30 cellular contexts compared by ENCODE assay signal in genomic region chr3:116767726-116768125, GRCh38. TPM values are rescaled to one million over a fixed set of nuclear protein-coding genes. Genes with fewer than 3 reads are reported as not detected.
"Had no signal": no experiment of that assay in that cellular context is flagged by ENCODE, and none has a peak within 500 bp of the region (broad histone marks: within the 10 kb centered on the region; RNA-seq: fewer than 3 reads in every experiment).

No MANE protein-coding gene starts in this region.

- H3K36me3 ChIP-seq: stomach, suprapubic skin, thoracic aorta, thyroid gland, tibial artery, tibial nerve, transverse colon, upper lobe of left lung, upper lobe of right lung, uterus, vagina had no signal

- H3K27ac ChIP-seq: stomach, suprapubic skin, testis, thoracic aorta, thyroid gland, tibial artery, tibial nerve, transverse colon, upper lobe of left lung, upper lobe of right lung, uterus, vagina had no signal

- ATAC-seq: stimulated activated effector memory CD8-positive, alpha-beta T cell treated with anti-CD3 and anti-CD28 coated beads, Interleukin-12 subunit alpha, Interleukin-12 subunit beta, amount 100 ng/mL, for 72 hours; stimulated activated memory B cell treated with anti-CD40 and anti-IgM and Interleukin-4, amounts not matched to agents 10 μg/mL and 1 μg/mL and 100 μg/mL, for 72 hours; stimulated activated naive B cell treated with anti-CD40 and anti-IgM and Interleukin-4, amounts not matched to agents 10 μg/mL and 1 μg/mL and 100 μg/mL, for 72 hours; stimulated activated naive CD8-positive, alpha-beta T cell treated with anti-CD3 and anti-CD28 coated beads, Interleukin-15, amount 100 ng/mL, for 72 hours; stimulated activated naive CD8-positive, alpha-beta T cell treated with anti-CD3 and anti-CD28 coated beads, Interleukin-15, Interleukin-2, amounts not matched to agents 100 U/mL and 50 U/mL, for 24 hours; upper lobe of right lung had no signal

- H3K4me3 ChIP-seq: stomach, suprapubic skin, testis, thoracic aorta, thyroid gland, tibial artery, tibial nerve, transverse colon, upper lobe of left lung, upper lobe of right lung, uterus, vagina had no signal

- H3K27me3 ChIP-seq: stomach, suprapubic skin, testis, thyroid gland, tibial artery, tibial nerve, transverse colon, upper lobe of left lung, upper lobe of right lung, uterus, vagina had no signal

- DNase-seq: stimulated activated CD4-positive, alpha-beta T cell treated with anti-CD3 and anti-CD28 coated beads, Interleukin-2, amount 100 ng/mL, for 48 hours; stimulated activated CD4-positive, alpha-beta T cell treated with anti-CD3 and anti-CD28 coated beads, Interleukin-4, amount 100 ng/mL, for 1 hour; stimulated activated CD4-positive, alpha-beta T cell treated with anti-CD3 and anti-CD28 coated beads, Interleukin-4, amount 100 ng/mL, for 24 hours; stimulated activated CD4-positive, alpha-beta T cell treated with anti-CD3 and anti-CD28 coated beads, Interleukin-4, amount 100 ng/mL, for 4 hours; stimulated activated CD8-positive, alpha-beta memory T cell treated with anti-CD3 and anti-CD28 coated beads, Interleukin-4, amount 100 ng/mL, for 48 hours; stimulated activated naive B cell treated with anti-CD40 and anti-IgM and Interleukin-4, amounts not matched to agents 10 μg/mL and 1 μg/mL and 100 μg/mL, for 72 hours; stimulated activated naive CD4-positive, alpha-beta T cell treated with Interleukin-2 at 50 U/mL for 16 hours; stimulated activated naive CD8-positive, alpha-beta T cell treated with anti-CD3 and anti-CD28 coated beads, Interleukin-15, amount 100 ng/mL, for 72 hours; stimulated activated naive CD8-positive, alpha-beta T cell treated with anti-CD3 and anti-CD28 coated beads, Interleukin-15, Interleukin-2, amounts not matched to agents 100 U/mL and 50 U/mL, for 24 hours; stomach; substantia nigra; testis; thyroid gland; tibial artery; transverse colon; trophoblast cell; upper lobe of left lung; upper lobe of right lung; uterus had no signal

- H3K9me3 ChIP-seq: stomach, suprapubic skin, testis, thoracic aorta, thyroid gland, tibial artery, tibial nerve, transverse colon, upper lobe of left lung, upper lobe of right lung, uterus, vagina had no signal

- FAIRE-seq: urothelium cell line had no signal

- H3K4me1 ChIP-seq: stomach, suprapubic skin, testis, thyroid gland, tibial artery, tibial nerve, transverse colon, upper lobe of left lung, upper lobe of right lung, uterus, vagina had no signal

RNA-seq across cellular contexts. Expression of gene TUSC7, which starts 58.1 kb away (rescaled TPM):
- total RNA-seq: stomach, subcutaneous adipose tissue, suprapubic skin, thoracic aorta, thyroid gland, tibial nerve, transverse colon, upper lobe of left lung, upper lobe of right lung, ureter, urinary bladder, uterus, vagina had no signal
- polyA plus RNA-seq: stomach, thymus, urinary bladder had no signal
